In genomic region chr15:69719527-69719926, GRCh38 we compare ENCODE assay signal across 8 cellular contexts.
DNase-seq lines count a peak whose midpoint lies in the region; ATAC-seq and TF ChIP-seq lines count a peak whose summit lies in the region.

No MANE protein-coding gene starts in this region.

- no peak overlapping the region for H3K27ac ChIP-seq in foreskin keratinocyte

- no peak for TF ChIP-seq CTCF in foreskin keratinocyte (conservative IDR thresholded peaks at IDR 0.05)

- H3K4me3 Mint-ChIP-seq in activated naive CD4-positive, alpha-beta T cell treated with anti-CD3 and anti-CD28 coated beads for 36 hours = no peak overlapping the region

- peaks cover 85% of the 10 kb centered on the region for H3K27me3 ChIP-seq in foreskin keratinocyte

- no peaks in the 10 kb centered on the region for H3K9me3 Mint-ChIP-seq in activated naive CD4-positive, alpha-beta T cell treated with anti-CD3 and anti-CD28 coated beads for 36 hours

- H3K36me3 Mint-ChIP-seq in activated naive CD4-positive, alpha-beta T cell treated with anti-CD3 and anti-CD28 coated beads for 36 hours (ENCODE audit: low read depth) = no peaks in the 10 kb centered on the region

- ATAC-seq in GM18498 (IDR thresholded peaks at IDR 0.05; ENCODE audit: unreplicated experiment) (no peak), foreskin keratinocyte (no peak), HG02852 (IDR thresholded peaks at IDR 0.05; ENCODE audit: unreplicated experiment) (no peak)

- H3K4me1 ChIP-seq in foreskin keratinocyte = no peaks in the 10 kb centered on the region

- H3K27me3 Mint-ChIP-seq in activated naive CD4-positive, alpha-beta T cell treated with anti-CD3 and anti-CD28 coated beads for 36 hours (ENCODE audit: low read depth) = no peaks in the 10 kb centered on the region

- peak; percentile 80 for DNase-seq in GDM1 (lab: John Stamatoyannopoulos, UW)
- DNase-seq in RPMI7951 (ENCODE audit: low read depth) = peak; percentile 80
- DNase-seq in activated naive CD4-positive, alpha-beta T cell treated with anti-CD3 and anti-CD28 coated beads for 36 hours = peak; percentile 78
- DNase-seq in stimulated activated CD4-positive, alpha-beta T cell treated with anti-CD3 and anti-CD28 coated beads, Interleukin-12 subunit alpha, Interleukin-12 subunit beta, amount 100 ng/mL, for 24 hours (ENCODE audit: low read depth in 2 of 2) = peak; percentile 20 to 32
- no peak for DNase-seq in foreskin keratinocyte
- DNase-seq in posterior vena cava (ENCODE audit: low spot score) = no peak

- peaks cover 79% of the 10 kb centered on the region for H3K4me1 Mint-ChIP-seq in activated naive CD4-positive, alpha-beta T cell treated with anti-CD3 and anti-CD28 coated beads for 36 hours (ENCODE audit: low read depth)

- CTCF ChIA-PET in activated naive CD4-positive, alpha-beta T cell treated with anti-CD3 and anti-CD28 coated beads for 36 hours (lab: Charles Lee) = interaction anchor here (1.5 to 1.9 kb wide), 2 partner anchors 9 to 143 kb away, joined by 4 to 7 read pairs; no protein-coding TSS in a partner anchor

- intact Hi-C loops in activated naive CD4-positive, alpha-beta T cell treated with anti-CD3 and anti-CD28 coated beads for 36 hours (cut with micrococcal nuclease) = loop anchor here (1.0 to 10.0 kb wide), 5 partner anchors 36 to 555 kb away; partner anchors contain the start of gene GLCE
- intact Hi-C loops in posterior vena cava (cut with DNase I) = no loop called here

- H3K27ac Mint-ChIP-seq in activated naive CD4-positive, alpha-beta T cell treated with anti-CD3 and anti-CD28 coated beads for 36 hours = peak overlapping the region; percentile 33

Comparison
In these comparisons a context has a peak if more than half of its experiments do, and no peak if none do; other contexts are left out.
1. DNase-seq: peak in GDM1 (single experiment), RPMI7951 (single experiment), activated naive CD4-positive, alpha-beta T cell treated with anti-CD3 and anti-CD28 coated beads for 36 hours (single experiment) and stimulated activated CD4-positive, alpha-beta T cell treated with anti-CD3 and anti-CD28 coated beads, Interleukin-12 subunit alpha, Interleukin-12 subunit beta, amount 100 ng/mL, for 24 hours (2 of 2); none in foreskin keratinocyte (0 of 2) and posterior vena cava (single experiment).